In the genomic region with DNA sequence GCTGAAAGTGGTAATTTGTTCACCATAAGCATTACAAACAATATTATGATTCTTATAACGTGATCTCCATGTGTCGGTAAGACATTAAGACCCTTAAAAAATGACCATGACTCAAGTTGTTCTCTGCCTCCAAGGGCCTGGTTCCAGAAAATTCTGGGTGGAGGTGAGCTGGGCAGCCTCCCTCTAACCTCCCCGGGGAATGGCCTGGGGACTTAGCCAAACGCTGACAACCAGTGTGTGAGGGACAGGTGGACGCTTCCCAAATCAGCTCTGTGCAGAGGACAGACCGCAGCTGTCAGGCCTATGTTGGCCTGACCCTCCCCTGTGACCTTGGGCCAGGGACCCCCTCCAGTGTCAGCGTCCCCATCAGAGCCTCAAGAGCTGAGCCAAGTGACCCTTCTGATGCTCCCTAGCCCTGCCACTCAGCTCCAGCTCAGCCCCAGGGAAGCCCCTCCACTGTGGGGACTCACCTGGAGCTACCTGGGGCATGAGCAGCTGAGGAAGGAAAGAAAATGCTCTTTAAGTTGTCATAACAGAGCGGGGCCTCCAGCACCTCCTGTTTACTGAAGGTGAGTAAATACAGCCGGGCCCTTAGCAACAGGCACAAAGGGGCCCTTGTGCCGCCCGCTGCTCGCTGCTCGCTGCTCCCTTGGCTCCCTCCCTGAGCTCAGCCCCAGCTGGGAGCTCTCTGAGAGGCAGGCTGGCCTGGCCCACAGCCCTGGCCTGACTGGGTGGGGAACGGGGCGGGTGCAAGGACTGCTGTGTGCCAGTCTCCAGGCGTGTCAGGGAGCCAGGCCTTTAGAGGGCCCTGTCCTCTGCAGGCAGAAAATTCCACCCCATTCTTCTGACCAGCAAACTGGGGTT, we compare ENCODE assay signal across 1 cellular context.
TF ChIP-seq lines count a peak whose summit lies in the region.

No MANE protein-coding gene starts in this region.

TF ChIP-seq in HepG2, 621 proteins besides CTCF, POLR2A, EP300 and RAD21 (continued from another document and continues in another):
- TF ChIP-seq ZSCAN31 (CRISPR knock-in tag; IDR thresholded peaks at IDR 0.05; ENCODE audit: low read depth), result 0 out of 2 replicates have a peak, but pooled peaks have one; percentile 33
- 0 out of 2 replicates have a peak, but pooled peaks have one; percentile 9 for TF ChIP-seq ZBTB21 (CRISPR knock-in tag; IDR thresholded peaks at IDR 0.05)
- TF ChIP-seq FOXK1 (CRISPR knock-in tag; IDR thresholded peaks at IDR 0.05; ENCODE audit: borderline replicate concordance, low read depth), result peak; percentile 78; the same call in 1 of the 2 replicates
- peak; percentile 79 for TF ChIP-seq ZNF503 (CRISPR knock-in tag; IDR thresholded peaks at IDR 0.05)
- TF ChIP-seq ZMYM4 (CRISPR knock-in tag; IDR thresholded peaks at IDR 0.05), result peak; percentile 48
- peak; percentile 88 for TF ChIP-seq SALL1 (CRISPR knock-in tag; IDR thresholded peaks at IDR 0.05)
- TF ChIP-seq ZNF567 (CRISPR knock-in tag; IDR thresholded peaks at IDR 0.05; ENCODE audit: borderline replicate concordance), result peak; percentile 55; the same call in 1 of the 2 replicates
- TF ChIP-seq, protein P1, sequence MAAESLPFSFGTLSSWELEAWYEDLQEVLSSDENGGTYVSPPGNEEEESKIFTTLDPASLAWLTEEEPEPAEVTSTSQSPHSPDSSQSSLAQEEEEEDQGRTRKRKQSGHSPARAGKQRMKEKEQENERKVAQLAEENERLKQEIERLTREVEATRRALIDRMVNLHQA (CRISPR knock-in tag; IDR thresholded peaks at IDR 0.05), result no peak
- 0 out of 2 replicates have a peak, but pooled peaks have one; percentile 38 for TF ChIP-seq ZNF138 (CRISPR knock-in tag; IDR thresholded peaks at IDR 0.05; ENCODE audit: low read depth)
- peak; percentile 42; the same call in 1 of the 2 replicates for TF ChIP-seq ZNF768 (CRISPR knock-in tag; IDR thresholded peaks at IDR 0.05)
- TF ChIP-seq ZNF629 (CRISPR knock-in tag; conservative IDR thresholded peaks at IDR 0.05), result peak; percentile 73
- peak; percentile 49; the same call in 1 of the 2 replicates for TF ChIP-seq NR2F6 (IDR thresholded peaks at IDR 0.05)
- peak; percentile 67; the same call in 1 of the 2 replicates for TF ChIP-seq NR2F6 (CRISPR knock-in tag; IDR thresholded peaks at IDR 0.05)
- peak; percentile 89; the same call in 1 of the 2 replicates for TF ChIP-seq FOXJ3 (CRISPR knock-in tag; IDR thresholded peaks at IDR 0.05; ENCODE audit: borderline replicate concordance)
- TF ChIP-seq ZSCAN9 (CRISPR knock-in tag; IDR thresholded peaks at IDR 0.05; ENCODE audit: borderline replicate concordance), result 0 out of 2 replicates have a peak, but pooled peaks have one; percentile 56
- peak; percentile 84; the same call in 1 of the 2 replicates for TF ChIP-seq MTA1 (CRISPR knock-in tag; IDR thresholded peaks at IDR 0.05; ENCODE audit: borderline replicate concordance)
- TF ChIP-seq, protein P2, sequence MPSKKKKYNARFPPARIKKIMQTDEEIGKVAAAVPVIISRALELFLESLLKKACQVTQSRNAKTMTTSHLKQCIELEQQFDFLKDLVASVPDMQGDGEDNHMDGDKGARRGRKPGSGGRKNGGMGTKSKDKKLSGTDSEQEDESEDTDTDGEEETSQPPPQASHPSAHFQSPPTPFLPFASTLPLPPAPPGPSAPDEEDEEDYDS (CRISPR knock-in tag; IDR thresholded peaks at IDR 0.05), result peak; percentile 40; the same call in 1 of the 2 replicates
- TF ChIP-seq KDM5B (CRISPR knock-in tag; IDR thresholded peaks at IDR 0.05; ENCODE audit: borderline replicate concordance), result peak; percentile 33; the same call in 1 of the 2 replicates
- peak; percentile 97 for TF ChIP-seq FOXA1 (IDR thresholded peaks at IDR 0.05)
- peak; percentile 100 for TF ChIP-seq FOXA1 (CRISPR knock-in tag; IDR thresholded peaks at IDR 0.05)
- TF ChIP-seq ZNF160 (CRISPR knock-in tag; IDR thresholded peaks at IDR 0.05), result 0 out of 2 replicates have a peak, but pooled peaks have one; percentile 29
- peak; percentile 61; the same call in 1 of the 2 replicates for TF ChIP-seq ARNT2 (CRISPR knock-in tag; IDR thresholded peaks at IDR 0.05; ENCODE audit: low read depth)
- TF ChIP-seq, protein P3, sequence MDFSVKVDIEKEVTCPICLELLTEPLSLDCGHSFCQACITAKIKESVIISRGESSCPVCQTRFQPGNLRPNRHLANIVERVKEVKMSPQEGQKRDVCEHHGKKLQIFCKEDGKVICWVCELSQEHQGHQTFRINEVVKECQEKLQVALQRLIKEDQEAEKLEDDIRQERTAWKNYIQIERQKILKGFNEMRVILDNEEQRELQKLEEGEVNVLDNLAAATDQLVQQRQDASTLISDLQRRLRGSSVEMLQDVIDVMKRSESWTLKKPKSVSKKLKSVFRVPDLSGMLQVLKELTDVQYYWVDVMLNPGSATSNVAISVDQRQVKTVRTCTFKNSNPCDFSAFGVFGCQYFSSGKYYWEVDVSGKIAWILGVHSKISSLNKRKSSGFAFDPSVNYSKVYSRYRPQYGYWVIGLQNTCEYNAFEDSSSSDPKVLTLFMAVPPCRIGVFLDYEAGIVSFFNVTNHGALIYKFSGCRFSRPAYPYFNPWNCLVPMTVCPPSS (IDR thresholded peaks at IDR 0.05), result no peak
- TF ChIP-seq ZBTB7B (CRISPR knock-in tag; IDR thresholded peaks at IDR 0.05), result peak; percentile 91; the same call in 1 of the 2 replicates
- TF ChIP-seq ZNF44 (CRISPR knock-in tag; IDR thresholded peaks at IDR 0.05), result 0 out of 2 replicates have a peak, but pooled peaks have one; percentile 23
- TF ChIP-seq ESRRA (CRISPR knock-in tag; IDR thresholded peaks at IDR 0.05; ENCODE audit: low read depth), result peak; percentile 58; the same call in 1 of the 2 replicates
- TF ChIP-seq THRA (CRISPR knock-in tag; IDR thresholded peaks at IDR 0.05; ENCODE audit: borderline replicate concordance), result peak; percentile 54; the same call in 1 of the 2 replicates
- peak; percentile 83 for TF ChIP-seq RFX3 (CRISPR knock-in tag; IDR thresholded peaks at IDR 0.05)
- TF ChIP-seq KLF12 (CRISPR knock-in tag; IDR thresholded peaks at IDR 0.05; ENCODE audit: borderline replicate concordance), result peak; percentile 69; the same call in 1 of the 2 replicates
- peak; percentile 28; the same call in 1 of the 2 replicates for TF ChIP-seq ELF1 (CRISPR knock-in tag; IDR thresholded peaks at IDR 0.05)
- TF ChIP-seq SP140L (CRISPR knock-in tag; IDR thresholded peaks at IDR 0.05; ENCODE audit: borderline replicate concordance), result peak; percentile 53; the same call in 1 of the 2 replicates
- TF ChIP-seq KDM2A (CRISPR knock-in tag; IDR thresholded peaks at IDR 0.05; ENCODE audit: borderline replicate concordance, low read depth), result peak; percentile 67; the same call in 1 of the 2 replicates
- peak; percentile 86 for TF ChIP-seq ZFX (CRISPR knock-in tag; IDR thresholded peaks at IDR 0.05; ENCODE audit: low read depth)
- TF ChIP-seq SOX6 (IDR thresholded peaks at IDR 0.05), result no peak
- TF ChIP-seq SOX6 (CRISPR knock-in tag; IDR thresholded peaks at IDR 0.05), result peak; percentile 87
- TF ChIP-seq DPF2 (CRISPR knock-in tag; IDR thresholded peaks at IDR 0.05; ENCODE audit: borderline replicate concordance, low read depth), result peak; percentile 81
- TF ChIP-seq ZNF607 (CRISPR knock-in tag; IDR thresholded peaks at IDR 0.05; ENCODE audit: borderline replicate concordance), result peak; percentile 86; the same call in 1 of the 2 replicates
- TF ChIP-seq PPARG (CRISPR knock-in tag; conservative IDR thresholded peaks at IDR 0.05), result peak; percentile 66; the same call in 1 of the 2 replicates
- peak; percentile 82 for TF ChIP-seq PTBP1 (IDR thresholded peaks at IDR 0.05; ENCODE audit: low read depth, low read length, poor library complexity, severe bottlenecking)
- TF ChIP-seq, protein P4, sequence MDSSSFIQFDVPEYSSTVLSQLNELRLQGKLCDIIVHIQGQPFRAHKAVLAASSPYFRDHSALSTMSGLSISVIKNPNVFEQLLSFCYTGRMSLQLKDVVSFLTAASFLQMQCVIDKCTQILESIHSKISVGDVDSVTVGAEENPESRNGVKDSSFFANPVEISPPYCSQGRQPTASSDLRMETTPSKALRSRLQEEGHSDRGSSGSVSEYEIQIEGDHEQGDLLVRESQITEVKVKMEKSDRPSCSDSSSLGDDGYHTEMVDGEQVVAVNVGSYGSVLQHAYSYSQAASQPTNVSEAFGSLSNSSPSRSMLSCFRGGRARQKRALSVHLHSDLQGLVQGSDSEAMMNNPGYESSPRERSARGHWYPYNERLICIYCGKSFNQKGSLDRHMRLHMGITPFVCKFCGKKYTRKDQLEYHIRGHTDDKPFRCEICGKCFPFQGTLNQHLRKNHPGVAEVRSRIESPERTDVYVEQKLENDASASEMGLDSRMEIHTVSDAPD (CRISPR knock-in tag; IDR thresholded peaks at IDR 0.05), result peak; percentile 47; the same call in 1 of the 2 replicates
- TF ChIP-seq IKZF5 (CRISPR knock-in tag; IDR thresholded peaks at IDR 0.05), result no peak
- TF ChIP-seq ZNF547 (CRISPR knock-in tag; IDR thresholded peaks at IDR 0.05), result peak; percentile 42
- TF ChIP-seq KLF13 (CRISPR knock-in tag; IDR thresholded peaks at IDR 0.05), result no peak
- TF ChIP-seq, protein P5, sequence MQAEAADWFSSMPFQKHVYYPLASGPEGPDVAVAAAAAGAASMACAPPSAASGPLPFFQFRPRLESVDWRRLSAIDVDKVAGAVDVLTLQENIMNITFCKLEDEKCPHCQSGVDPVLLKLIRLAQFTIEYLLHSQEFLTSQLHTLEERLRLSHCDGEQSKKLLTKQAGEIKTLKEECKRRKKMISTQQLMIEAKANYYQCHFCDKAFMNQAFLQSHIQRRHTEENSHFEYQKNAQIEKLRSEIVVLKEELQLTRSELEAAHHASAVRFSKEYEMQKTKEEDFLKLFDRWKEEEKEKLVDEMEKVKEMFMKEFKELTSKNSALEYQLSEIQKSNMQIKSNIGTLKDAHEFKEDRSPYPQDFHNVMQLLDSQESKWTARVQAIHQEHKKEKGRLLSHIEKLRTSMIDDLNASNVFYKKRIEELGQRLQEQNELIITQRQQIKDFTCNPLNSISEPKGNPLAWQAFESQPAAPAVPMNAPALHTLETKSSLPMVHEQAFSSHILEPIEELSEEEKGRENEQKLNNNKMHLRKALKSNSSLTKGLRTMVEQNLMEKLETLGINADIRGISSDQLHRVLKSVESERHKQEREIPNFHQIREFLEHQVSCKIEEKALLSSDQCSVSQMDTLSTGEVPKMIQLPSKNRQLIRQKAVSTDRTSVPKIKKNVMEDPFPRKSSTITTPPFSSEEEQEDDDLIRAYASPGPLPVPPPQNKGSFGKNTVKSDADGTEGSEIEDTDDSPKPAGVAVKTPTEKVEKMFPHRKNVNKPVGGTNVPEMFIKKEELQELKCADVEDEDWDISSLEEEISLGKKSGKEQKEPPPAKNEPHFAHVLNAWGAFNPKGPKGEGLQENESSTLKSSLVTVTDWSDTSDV (CRISPR knock-in tag; IDR thresholded peaks at IDR 0.05), result 0 out of 2 replicates have a peak, but pooled peaks have one; percentile 9
- TF ChIP-seq RXRA (CRISPR knock-in tag; IDR thresholded peaks at IDR 0.05), result peak; percentile 83
- no peak for TF ChIP-seq NCOA1 (CRISPR knock-in tag; IDR thresholded peaks at IDR 0.05)
- TF ChIP-seq, protein P6, sequence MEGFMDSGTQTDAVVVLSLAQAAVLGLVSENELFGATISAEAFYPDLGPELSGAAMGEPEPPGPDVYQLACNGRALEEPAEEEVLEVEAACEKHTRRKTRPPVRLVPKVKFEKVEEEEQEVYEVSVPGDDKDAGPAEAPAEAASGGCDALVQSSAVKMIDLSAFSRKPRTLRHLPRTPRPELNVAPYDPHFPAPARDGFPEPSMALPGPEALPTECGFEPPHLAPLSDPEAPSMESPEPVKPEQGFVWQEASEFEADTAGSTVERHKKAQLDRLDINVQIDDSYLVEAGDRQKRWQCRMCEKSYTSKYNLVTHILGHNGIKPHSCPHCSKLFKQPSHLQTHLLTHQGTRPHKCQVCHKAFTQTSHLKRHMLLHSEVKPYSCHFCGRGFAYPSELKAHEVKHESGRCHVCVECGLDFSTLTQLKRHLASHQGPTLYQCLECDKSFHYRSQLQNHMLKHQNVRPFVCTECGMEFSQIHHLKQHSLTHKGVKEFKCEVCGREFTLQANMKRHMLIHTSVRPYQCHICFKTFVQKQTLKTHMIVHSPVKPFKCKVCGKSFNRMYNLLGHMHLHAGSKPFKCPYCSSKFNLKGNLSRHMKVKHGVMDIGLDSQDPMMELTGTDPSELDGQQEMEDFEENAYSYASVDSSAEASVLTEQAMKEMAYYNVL (CRISPR knock-in tag; IDR thresholded peaks at IDR 0.05; ENCODE audit: borderline replicate concordance), result peak; percentile 65; the same call in 1 of the 2 replicates
- TF ChIP-seq, protein P7, sequence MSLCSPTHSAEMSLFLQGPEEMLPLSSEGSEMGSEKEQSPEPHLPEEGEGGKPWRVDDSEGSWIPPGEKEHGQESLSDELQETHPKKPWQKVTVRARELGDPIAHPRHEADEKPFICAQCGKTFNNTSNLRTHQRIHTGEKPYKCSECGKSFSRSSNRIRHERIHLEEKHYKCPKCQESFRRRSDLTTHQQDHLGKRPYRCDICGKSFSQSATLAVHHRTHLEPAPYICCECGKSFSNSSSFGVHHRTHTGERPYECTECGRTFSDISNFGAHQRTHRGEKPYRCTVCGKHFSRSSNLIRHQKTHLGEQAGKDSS (CRISPR knock-in tag; IDR thresholded peaks at IDR 0.05; ENCODE audit: borderline replicate concordance, low read depth), result peak; percentile 91
- no peak for TF ChIP-seq SPEN (CRISPR knock-in tag; IDR thresholded peaks at IDR 0.05; ENCODE audit: low read depth)
